ENCODE assay signal across 34 cellular contexts in genomic region chr22:50090141-50090714, GRCh38. TPM values are rescaled to one million over a fixed set of nuclear protein-coding genes. Genes with fewer than 3 reads are reported as not detected.
"Had no signal": no experiment of that assay in that cellular context is flagged by ENCODE, and none has a peak within 500 bp of the region (broad histone marks: within the 10 kb centered on the region; RNA-seq: fewer than 3 reads in every experiment).

No MANE protein-coding gene starts in this region.

- H2AFZ ChIP-seq: hepatocyte, neural progenitor cell had no signal

- H3K4me3 ChIP-seq: breast epithelium, gastroesophageal sphincter, hepatocyte, neural progenitor cell, thyroid gland, upper lobe of left lung, vagina had no signal

- H3K4me2 ChIP-seq: hepatocyte, neural progenitor cell had no signal

- ATAC-seq: activated CD8-positive, alpha-beta memory T cell treated with anti-CD3 and anti-CD28 coated beads, Interleukin-2, amount 10 ng/mL, durations not matched to agents 7 days and 5 days; activated CD8-positive, alpha-beta T cell treated with anti-CD3 and anti-CD28 coated beads, Interleukin-2, amount 10 ng/mL, durations not matched to agents 7 days and 5 days; activated naive CD8-positive, alpha-beta T cell treated with anti-CD3 and anti-CD28 coated beads, Interleukin-2, amount 50 U/mL, for 24 hours; gastroesophageal sphincter; left colon; naive thymus-derived CD4-positive, alpha-beta T cell; stimulated activated naive CD8-positive, alpha-beta T cell treated with anti-CD3 and anti-CD28 coated beads, Interleukin-15, amount 100 ng/mL, for 72 hours had no signal

- FAIRE-seq: colon, kidney had no signal

- H3K4me1 Mint-ChIP-seq: activated naive CD4-positive, alpha-beta T cell treated with anti-CD3 and anti-CD28 coated beads, Interleukin-2, amount 50 U/mL, for 24 hours; activated naive CD8-positive, alpha-beta T cell treated with anti-CD3 and anti-CD28 coated beads, Interleukin-2, amount 50 U/mL, for 24 hours; central memory CD8-positive, alpha-beta T cell; stimulated activated naive CD8-positive, alpha-beta T cell treated with anti-CD3 and anti-CD28 coated beads, Interleukin-15, amount 100 ng/mL, for 72 hours had no signal

- H3K27ac ChIP-seq: breast epithelium, gastroesophageal sphincter, hepatocyte, neural progenitor cell, thyroid gland, upper lobe of left lung, vagina had no signal

- H3K36me3 ChIP-seq: breast epithelium, gastroesophageal sphincter, neural progenitor cell, thyroid gland, upper lobe of left lung, vagina had no signal

- H3K27me3 ChIP-seq: hepatocyte, neural progenitor cell, upper lobe of left lung, vagina had no signal

- H3K9me3 Mint-ChIP-seq: activated naive CD4-positive, alpha-beta T cell treated with anti-CD3 and anti-CD28 coated beads, Interleukin-2, amount 50 U/mL, for 24 hours; activated naive CD8-positive, alpha-beta T cell treated with anti-CD3 and anti-CD28 coated beads, Interleukin-2, amount 50 U/mL, for 24 hours; central memory CD8-positive, alpha-beta T cell; effector memory CD8-positive, alpha-beta T cell; immature natural killer cell had no signal

- H3K9ac ChIP-seq: neural progenitor cell had no signal

- H3K4me3 Mint-ChIP-seq: activated B cell treated with CpG ODN at 0.5 μM for 24 hours; activated CD8-positive, alpha-beta memory T cell treated with anti-CD3 and anti-CD28 coated beads, Interleukin-2, amount 10 ng/mL, durations not matched to agents 7 days and 5 days; activated CD8-positive, alpha-beta T cell treated with anti-CD3 and anti-CD28 coated beads, Interleukin-2, amount 10 ng/mL, durations not matched to agents 7 days and 5 days; activated naive CD4-positive, alpha-beta T cell treated with anti-CD3 and anti-CD28 coated beads, Interleukin-2, amount 50 U/mL, for 24 hours; activated naive CD8-positive, alpha-beta T cell treated with anti-CD3 and anti-CD28 coated beads, Interleukin-2, amount 50 U/mL, for 24 hours; central memory CD8-positive, alpha-beta T cell; effector memory CD8-positive, alpha-beta T cell; memory B cell; naive thymus-derived CD4-positive, alpha-beta T cell; neural progenitor cell; stimulated activated effector memory CD8-positive, alpha-beta T cell treated with anti-CD3 and anti-CD28 coated beads, Interleukin-12 subunit alpha, Interleukin-12 subunit beta, amount 100 ng/mL, for 72 hours; stimulated activated naive CD8-positive, alpha-beta T cell treated with anti-CD3 and anti-CD28 coated beads, Interleukin-15, amount 100 ng/mL, for 72 hours had no signal

- H3K36me3 Mint-ChIP-seq: activated naive CD4-positive, alpha-beta T cell treated with anti-CD3 and anti-CD28 coated beads, Interleukin-2, amount 50 U/mL, for 24 hours; immature natural killer cell; neural progenitor cell; stimulated activated effector memory CD8-positive, alpha-beta T cell treated with anti-CD3 and anti-CD28 coated beads, Interleukin-12 subunit alpha, Interleukin-12 subunit beta, amount 100 ng/mL, for 72 hours had no signal

- H3K27ac Mint-ChIP-seq: activated B cell treated with CpG ODN at 0.5 μM for 24 hours; activated CD8-positive, alpha-beta memory T cell treated with anti-CD3 and anti-CD28 coated beads, Interleukin-2, amount 10 ng/mL, durations not matched to agents 7 days and 5 days; activated CD8-positive, alpha-beta T cell treated with anti-CD3 and anti-CD28 coated beads, Interleukin-2, amount 10 ng/mL, durations not matched to agents 7 days and 5 days; activated naive CD4-positive, alpha-beta T cell treated with anti-CD3 and anti-CD28 coated beads, Interleukin-2, amount 50 U/mL, for 24 hours; activated naive CD8-positive, alpha-beta T cell treated with anti-CD3 and anti-CD28 coated beads, Interleukin-2, amount 50 U/mL, for 24 hours; activated T-helper 2 cell treated with anti-CD3 and anti-CD28 coated beads, Interferon-gamma antibody, Interleukin-2, Interleukin-4, amounts not matched to agents 10 μg/mL and 5 μg/mL and 100 μg/mL, durations not matched to agents 14 hours and 24 hours and 36 hours; effector memory CD8-positive, alpha-beta T cell; memory B cell; naive thymus-derived CD4-positive, alpha-beta T cell; neural progenitor cell; stimulated activated effector memory CD8-positive, alpha-beta T cell treated with anti-CD3 and anti-CD28 coated beads, Interleukin-12 subunit alpha, Interleukin-12 subunit beta, amount 100 ng/mL, for 72 hours; stimulated activated naive CD8-positive, alpha-beta T cell treated with anti-CD3 and anti-CD28 coated beads, Interleukin-15, amount 100 ng/mL, for 72 hours had no signal

- DNase-seq: activated B cell treated with CpG ODN at 0.5 μM for 24 hours; activated CD8-positive, alpha-beta memory T cell treated with anti-CD3 and anti-CD28 coated beads, Interleukin-2, amount 10 ng/mL, durations not matched to agents 7 days and 5 days; activated CD8-positive, alpha-beta T cell treated with anti-CD3 and anti-CD28 coated beads, Interleukin-2, amount 10 ng/mL, durations not matched to agents 7 days and 5 days; kidney; left colon; midbrain; naive thymus-derived CD4-positive, alpha-beta T cell; stimulated activated CD4-positive, alpha-beta T cell treated with anti-CD3 and anti-CD28 coated beads, Interleukin-12 subunit alpha, Interleukin-12 subunit beta, amount 100 ng/mL, for 4 hours; stimulated activated CD4-positive, alpha-beta T cell treated with anti-CD3 and anti-CD28 coated beads, Interleukin-4, amount 100 ng/mL, for 24 hours; stimulated activated naive CD8-positive, alpha-beta T cell treated with anti-CD3 and anti-CD28 coated beads, Interleukin-15, amount 100 ng/mL, for 72 hours; T-helper 2 cell; thyroid gland had no signal

- H3K79me2 ChIP-seq: hepatocyte had no signal

- H3K4me1 ChIP-seq: breast epithelium, gastroesophageal sphincter, neural progenitor cell, thyroid gland, upper lobe of left lung, vagina had no signal

- H3K9me3 ChIP-seq: thyroid gland, vagina had no signal

RNA-seq across cellular contexts. Expression of gene MOV10L1, which starts 0.4 kb away (rescaled TPM):
- total RNA-seq: activated B cell treated with CpG ODN at 0.5 μM for 24 hours; activated CD8-positive, alpha-beta T cell treated with anti-CD3 and anti-CD28 coated beads, Interleukin-2, amount 10 ng/mL, durations not matched to agents 7 days and 5 days; naive thymus-derived CD4-positive, alpha-beta T cell had no signal
- polyA plus RNA-seq: naive thymus-derived CD4-positive, alpha-beta T cell had no signal

RNA-seq across cellular contexts. Expression of gene MLC1, which starts 5.0 kb away (rescaled TPM):
- total RNA-seq: activated B cell treated with CpG ODN at 0.5 μM for 24 hours; activated T-helper 2 cell treated with anti-CD3 and anti-CD28 coated beads, Interferon-gamma antibody, Interleukin-2, Interleukin-4, amounts not matched to agents 10 μg/mL and 5 μg/mL and 100 μg/mL, durations not matched to agents 14 hours and 24 hours and 36 hours had no signal
- polyA plus RNA-seq: fibroblast of lung had no signal

RNA-seq across cellular contexts. Expression of gene TTLL8, which starts 32.1 kb away (rescaled TPM):
- total RNA-seq: activated B cell treated with CpG ODN at 0.5 μM for 24 hours; activated CD8-positive, alpha-beta memory T cell treated with anti-CD3 and anti-CD28 coated beads, Interleukin-2, amount 10 ng/mL, durations not matched to agents 7 days and 5 days; activated CD8-positive, alpha-beta T cell treated with anti-CD3 and anti-CD28 coated beads, Interleukin-2, amount 10 ng/mL, durations not matched to agents 7 days and 5 days; activated T-helper 2 cell treated with anti-CD3 and anti-CD28 coated beads, Interferon-gamma antibody, Interleukin-2, Interleukin-4, amounts not matched to agents 10 μg/mL and 5 μg/mL and 100 μg/mL, durations not matched to agents 14 hours and 24 hours and 36 hours; breast epithelium; fibroblast of lung; fibroblast of villous mesenchyme; gastroesophageal sphincter; hepatocyte; kidney; left colon; lower leg skin; naive thymus-derived CD4-positive, alpha-beta T cell; omental fat pad; right cardiac atrium; skeletal muscle tissue; thyroid gland; upper lobe of left lung; vagina had no signal
- polyA plus RNA-seq: esophagus; fibroblast of lung; hepatocyte; immature natural killer cell; naive thymus-derived CD4-positive, alpha-beta T cell; right cardiac atrium had no signal
